Comparison of ENCODE assay signal across 8 cellular contexts in genomic region chr6:110179406-110180227, GRCh38. TPM values are rescaled to one million over a fixed set of nuclear protein-coding genes. Genes with fewer than 3 reads are reported as not detected.
DNase-seq lines count a peak whose midpoint lies in the region; ATAC-seq and TF ChIP-seq lines count a peak whose summit lies in the region.

Gene WASF1, minus strand, starts transcription at chr6:110179670. Its CDS starts 52,069 bp downstream, at chr6:110127601.

- peak within 1 kb of the TSS; percentile 81 for H3K4me3 ChIP-seq in BJ (ENCODE audit: low read depth, low read length)

- no peak for TF ChIP-seq CTCF in BJ (IDR thresholded peaks at IDR 0.05; ENCODE audit: insufficient read depth, low read depth, low read length)

- H3K36me3 ChIP-seq in BJ (ENCODE audit: control insufficient read depth, insufficient read depth, low read length): no peaks in the 10 kb centered on the region

- peak; percentile 91 for ATAC-seq in GM19372 (IDR thresholded peaks at IDR 0.05; ENCODE audit: low read depth, unreplicated experiment)
- peak; percentile 93 for ATAC-seq in HG03521 (IDR thresholded peaks at IDR 0.05; ENCODE audit: unreplicated experiment)
- peak; percentile 93 for ATAC-seq in left lobe of liver

- H3K27me3 ChIP-seq in BJ (ENCODE audit: control insufficient read depth, insufficient read depth, low read length): no peaks in the 10 kb centered on the region

- DNase-seq in BJ (ENCODE audit: low read depth): peak; percentile 94
- peak; percentile 97 for DNase-seq in NCI-H69 (lab: John Stamatoyannopoulos, UW)
- DNase-seq in activated CD4-positive, alpha-beta T cell treated with anti-CD3 and anti-CD28 coated beads, Interleukin-2, amount 50 U/mL, for 1 hour: peak; percentile 84
- peak; percentile 98 for DNase-seq in dedifferentiated amniotic fluid mesenchymal stem cell (ENCODE audit: extremely low spot score)
- peak; percentile 98 for DNase-seq in left lobe of liver (ENCODE audit: low spot score)
- peak; percentile 89 to 92 for DNase-seq in stimulated activated CD4-positive, alpha-beta T cell treated with anti-CD3 and anti-CD28 coated beads, Interleukin-2, amount 100 ng/mL, for 24 hours

- POLR2A ChIA-PET in BJ (lab: Charles Lee): interaction anchor here (1.0 kb wide), 1 partner anchor 38 kb away, joined by 13 read pairs; no protein-coding TSS in a partner anchor

- CTCF ChIA-PET in BJ (lab: Yijun Ruan, JAX): interaction anchor here (0.6 to 3.2 kb wide), 11 partner anchors 9 to 648 kb away, joined by 3 to 32 read pairs (median 3); no protein-coding TSS in a partner anchor

RNA-seq across cellular contexts. Expression of gene WASF1, which starts in this region (rescaled TPM):
- polyA plus RNA-seq in BJ (2011; rRNA removed): 19.5 and 21.8 TPM in 2 replicates
- 6.9 and 9.2 TPM in 2 replicates for polyA minus RNA-seq in BJ (2011; rRNA and poly(A)+ RNA removed)
- 3.7 TPM for total RNA-seq in left lobe of liver

Comparison
In these comparisons a context has a peak if more than half of its experiments do, and no peak if none do; other contexts are left out.
1. Peak in every context shown above with its lines: DNase-seq, ATAC-seq and H3K4me3 ChIP-seq.